35 cellular contexts compared by ENCODE assay signal in the genomic region with DNA sequence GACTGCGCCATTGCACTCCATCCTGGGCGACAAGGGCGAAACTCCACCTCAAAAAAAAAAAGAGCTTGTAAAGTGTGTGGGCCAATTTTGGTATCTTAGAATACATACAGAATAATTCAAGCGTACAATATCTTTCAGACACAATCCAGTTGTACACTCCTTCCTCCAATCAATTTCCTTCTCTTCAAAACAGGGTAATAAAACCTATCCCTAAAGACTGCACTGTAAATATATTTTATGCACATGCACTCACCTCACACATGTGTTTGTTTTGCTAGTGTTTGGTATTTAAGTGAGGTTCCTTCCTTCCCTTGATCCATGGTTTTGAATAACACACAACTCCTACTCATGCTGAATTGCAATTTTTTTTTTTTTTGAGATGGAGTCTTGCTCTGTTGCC.
"Had no signal": no experiment of that assay in that cellular context is flagged by ENCODE, and none has a peak within 500 bp of the region (broad histone marks: within the 10 kb centered on the region; RNA-seq: fewer than 3 reads in every experiment).

No MANE protein-coding gene starts in this region.

- H3K4me3 ChIP-seq: ascending aorta, cardiac muscle cell had no signal

- H3K27ac ChIP-seq: ascending aorta, VCaP had no signal

- DNase-seq: activated B cell treated with CpG ODN at 0.5 μM for 24 hours; activated CD4-positive, alpha-beta memory T cell treated with anti-CD3 and anti-CD28 coated beads for 36 hours; activated CD4-positive, alpha-beta T cell treated with anti-CD3 and anti-CD28 coated beads for 4 hours; activated CD4-positive, alpha-beta T cell treated with anti-CD3 and anti-CD28 coated beads, Interleukin-2, amount 10 ng/mL, durations not matched to agents 24 days and 14 days; activated CD4-positive, alpha-beta T cell treated with anti-CD3 and anti-CD28 coated beads, Interleukin-2, amount 50 U/mL, for 1 hour; activated CD4-positive, alpha-beta T cell treated with anti-CD3 and anti-CD28 coated beads, Interleukin-2, amount 50 U/mL, for 4 hours; activated CD4-positive, CD25-positive, alpha-beta regulatory T cell treated with anti-CD3 and anti-CD28 coated beads, Interleukin-2, amount 50 U/mL, for 72 hours; activated CD8-positive, alpha-beta memory T cell treated with anti-CD3 and anti-CD28 coated beads, Interleukin-2, amount 50 U/mL, for 4 hours; activated CD8-positive, alpha-beta T cell treated with anti-CD3 and anti-CD28 coated beads for 36 hours; activated effector memory CD4-positive, alpha-beta T cell treated with Interleukin-2 at 50 U/mL for 16 hours; activated gamma-delta T cell; activated naive CD4-positive, alpha-beta T cell treated with anti-CD3 and anti-CD28 coated beads, Interleukin-2, amount 10 ng/mL, durations not matched to agents 7 days and 5 days; activated naive CD4-positive, alpha-beta T cell treated with Interleukin-2 at 50 U/mL for 16 hours; activated naive CD8-positive, alpha-beta T cell treated with anti-CD3 and anti-CD28 coated beads, Interleukin-2, amount 10 ng/mL, durations not matched to agents 7 days and 5 days; activated naive CD8-positive, alpha-beta T cell treated with anti-CD3 and anti-CD28 coated beads, Interleukin-2, amount 50 U/mL, for 24 hours; activated T-cell treated with anti-CD3 and anti-CD28 coated beads for 4 hours; activated T-cell treated with anti-CD3 and anti-CD28 coated beads, Interleukin-2, amount 50 U/mL, for 1 hour; activated T-cell treated with anti-CD3 and anti-CD28 coated beads, Interleukin-2, amount 50 U/mL, for 4 hours; amygdala; anterior cingulate cortex; caudate nucleus; cerebellar nuclear complex; T-helper 1 cell; T-helper 2 cell; T-helper 9 cell had no signal

- H3K9me3 Mint-ChIP-seq: activated B cell treated with CpG ODN at 0.5 μM for 24 hours; activated CD4-positive, alpha-beta memory T cell treated with anti-CD3 and anti-CD28 coated beads for 36 hours; activated CD4-positive, alpha-beta T cell treated with anti-CD3 and anti-CD28 coated beads, Interleukin-2, amount 10 ng/mL, durations not matched to agents 24 days and 14 days; activated CD8-positive, alpha-beta T cell treated with anti-CD3 and anti-CD28 coated beads for 36 hours; activated naive CD4-positive, alpha-beta T cell treated with anti-CD3 and anti-CD28 coated beads, Interleukin-2, amount 10 ng/mL, durations not matched to agents 7 days and 5 days; activated naive CD4-positive, alpha-beta T cell treated with anti-CD3 and anti-CD28 coated beads, Interleukin-2, amount 50 U/mL, for 24 hours; activated naive CD8-positive, alpha-beta T cell treated with anti-CD3 and anti-CD28 coated beads, Interleukin-2, amount 10 ng/mL, durations not matched to agents 7 days and 5 days; activated naive CD8-positive, alpha-beta T cell treated with anti-CD3 and anti-CD28 coated beads, Interleukin-2, amount 50 U/mL, for 24 hours; activated T-cell treated with anti-CD3 and anti-CD28 coated beads, Interleukin-2, amount 50 U/mL, for 4 hours; activated T-helper 2 cell treated with anti-CD3 and anti-CD28 coated beads, Interferon-gamma antibody, Interleukin-2, Interleukin-4, amounts not matched to agents 10 μg/mL and 5 μg/mL and 100 μg/mL, durations not matched to agents 14 hours and 24 hours and 36 hours; brain; central memory CD8-positive, alpha-beta T cell; T-helper 1 cell treated with Interleukin-12 subunit alpha and Interleukin-12 subunit beta and Interleukin-4 antibody, amounts not matched to agents 30 μg/mL and 1 μg/mL, for 36 hours; T-helper 2 cell treated with Interferon-gamma antibody and Interleukin-4, amounts not matched to agents 5 μg/mL and 100 μg/mL, for 36 hours had no signal

- H3K27me3 ChIP-seq: ascending aorta, cardiac muscle cell had no signal

- H3K9me3 ChIP-seq: ascending aorta had no signal

- H3K27me3 Mint-ChIP-seq: activated B cell treated with CpG ODN at 0.5 μM for 24 hours; activated CD4-positive, alpha-beta T cell treated with anti-CD3 and anti-CD28 coated beads, Interleukin-2, amount 10 ng/mL, durations not matched to agents 24 days and 14 days; activated naive CD8-positive, alpha-beta T cell treated with anti-CD3 and anti-CD28 coated beads, Interleukin-2, amount 10 ng/mL, durations not matched to agents 7 days and 5 days; brain had no signal

- H3K4me1 Mint-ChIP-seq: central memory CD8-positive, alpha-beta T cell had no signal

- ATAC-seq: activated CD8-positive, alpha-beta T cell treated with anti-CD3 and anti-CD28 coated beads for 36 hours; activated naive CD8-positive, alpha-beta T cell treated with anti-CD3 and anti-CD28 coated beads, Interleukin-2, amount 50 U/mL, for 24 hours; activated T-cell treated with anti-CD3 and anti-CD28 coated beads, Interleukin-2, amount 50 U/mL, for 4 hours had no signal

- H3K27ac Mint-ChIP-seq: activated B cell treated with CpG ODN at 0.5 μM for 24 hours; activated CD4-positive, alpha-beta memory T cell treated with anti-CD3 and anti-CD28 coated beads for 36 hours; activated CD4-positive, alpha-beta T cell treated with anti-CD3 and anti-CD28 coated beads, Interleukin-2, amount 10 ng/mL, durations not matched to agents 24 days and 14 days; activated CD8-positive, alpha-beta T cell treated with anti-CD3 and anti-CD28 coated beads for 36 hours; activated naive CD4-positive, alpha-beta T cell treated with anti-CD3 and anti-CD28 coated beads, Interleukin-2, amount 10 ng/mL, durations not matched to agents 7 days and 5 days; activated naive CD4-positive, alpha-beta T cell treated with anti-CD3 and anti-CD28 coated beads, Interleukin-2, amount 50 U/mL, for 24 hours; activated naive CD8-positive, alpha-beta T cell; activated naive CD8-positive, alpha-beta T cell treated with anti-CD3 and anti-CD28 coated beads, Interleukin-2, amount 10 ng/mL, durations not matched to agents 7 days and 5 days; activated naive CD8-positive, alpha-beta T cell treated with anti-CD3 and anti-CD28 coated beads, Interleukin-2, amount 50 U/mL, for 24 hours; activated T-helper 2 cell treated with anti-CD3 and anti-CD28 coated beads, Interferon-gamma antibody, Interleukin-2, Interleukin-4, amounts not matched to agents 10 μg/mL and 5 μg/mL and 100 μg/mL, durations not matched to agents 14 hours and 24 hours and 36 hours; brain; T-helper 1 cell treated with Interleukin-12 subunit alpha and Interleukin-12 subunit beta and Interleukin-4 antibody, amounts not matched to agents 30 μg/mL and 1 μg/mL, for 36 hours; T-helper 2 cell treated with Interferon-gamma antibody and Interleukin-4, amounts not matched to agents 5 μg/mL and 100 μg/mL, for 36 hours had no signal

- H3K4me1 ChIP-seq: ascending aorta had no signal

- H3K4me3 Mint-ChIP-seq: activated B cell treated with CpG ODN at 0.5 μM for 24 hours; activated CD4-positive, alpha-beta memory T cell treated with anti-CD3 and anti-CD28 coated beads for 36 hours; activated CD4-positive, alpha-beta T cell treated with anti-CD3 and anti-CD28 coated beads, Interleukin-2, amount 10 ng/mL, durations not matched to agents 24 days and 14 days; activated CD8-positive, alpha-beta T cell treated with anti-CD3 and anti-CD28 coated beads for 36 hours; activated naive CD4-positive, alpha-beta T cell treated with anti-CD3 and anti-CD28 coated beads, Interleukin-2, amount 10 ng/mL, durations not matched to agents 7 days and 5 days; activated naive CD4-positive, alpha-beta T cell treated with anti-CD3 and anti-CD28 coated beads, Interleukin-2, amount 50 U/mL, for 24 hours; activated naive CD8-positive, alpha-beta T cell; activated naive CD8-positive, alpha-beta T cell treated with anti-CD3 and anti-CD28 coated beads, Interleukin-2, amount 10 ng/mL, durations not matched to agents 7 days and 5 days; activated naive CD8-positive, alpha-beta T cell treated with anti-CD3 and anti-CD28 coated beads, Interleukin-2, amount 50 U/mL, for 24 hours; activated T-cell treated with anti-CD3 and anti-CD28 coated beads, Interleukin-2, amount 50 U/mL, for 4 hours; brain; central memory CD8-positive, alpha-beta T cell; T-helper 1 cell treated with Interleukin-12 subunit alpha and Interleukin-12 subunit beta and Interleukin-4 antibody, amounts not matched to agents 30 μg/mL and 1 μg/mL, for 36 hours; T-helper 2 cell treated with Interferon-gamma antibody and Interleukin-4, amounts not matched to agents 5 μg/mL and 100 μg/mL, for 36 hours had no signal

- H3K36me3 Mint-ChIP-seq: activated CD4-positive, alpha-beta memory T cell treated with anti-CD3 and anti-CD28 coated beads for 36 hours; activated naive CD4-positive, alpha-beta T cell treated with anti-CD3 and anti-CD28 coated beads, Interleukin-2, amount 10 ng/mL, durations not matched to agents 7 days and 5 days; activated naive CD4-positive, alpha-beta T cell treated with anti-CD3 and anti-CD28 coated beads, Interleukin-2, amount 50 U/mL, for 24 hours; activated naive CD8-positive, alpha-beta T cell had no signal
